ENCODE assay signal across 12 cellular contexts in the genomic region with DNA sequence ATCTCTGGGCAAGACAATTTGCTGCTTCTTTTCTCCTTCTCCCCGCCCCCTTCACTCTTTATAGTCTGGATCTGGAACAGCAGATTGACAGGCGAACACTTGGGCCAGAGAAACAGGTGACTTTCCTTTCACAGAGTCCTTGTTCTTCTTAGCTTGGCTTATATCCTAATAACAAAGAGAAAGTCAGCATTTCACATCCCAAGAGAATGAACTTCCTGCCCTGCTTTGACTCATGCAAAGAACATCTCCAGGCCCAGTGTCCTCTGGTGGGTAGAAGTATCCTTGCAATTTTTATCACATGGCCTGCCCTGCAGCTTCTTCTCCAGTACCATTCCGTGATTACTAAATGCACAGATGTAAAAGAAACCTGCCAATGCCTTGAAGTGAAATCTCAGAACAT.
A peak's percentile ranks its signal among the peaks of the same experiment; 100 is the strongest.
DNase-seq lines count a peak whose midpoint lies in the region; ATAC-seq and TF ChIP-seq lines count a peak whose summit lies in the region.
"Had no signal": no experiment of that assay in that cellular context is flagged by ENCODE, and none has a peak within 500 bp of the region (broad histone marks: within the 10 kb centered on the region; RNA-seq: fewer than 3 reads in every experiment).

No MANE protein-coding gene starts in this region.

- DNase-seq in IMR-90, result peak; percentile 19
- peak; percentile 80 for DNase-seq in MCF 10A (ENCODE audit: unreplicated experiment)
- DNase-seq in iris pigment epithelial cell (ENCODE audit: low read depth), result peak; percentile 82
- no peak for DNase-seq in upper lobe of right lung
- DNase-seq in activated naive CD4-positive, alpha-beta T cell treated with anti-CD3 and anti-CD28 coated beads, Interleukin-2, amount 10 ng/mL, durations not matched to agents 7 days and 5 days, result no peak
- no peak for DNase-seq in KG1 (lab: John Stamatoyannopoulos, UW)
- no peak for DNase-seq in NCI-H748 (lab: John Stamatoyannopoulos, UW; ENCODE audit: unreplicated experiment)
- DNase-seq: activated CD4-positive, alpha-beta T cell treated with anti-CD3 and anti-CD28 coated beads, Interleukin-2, amount 50 U/mL, for 1 hour; NCI-H2081 treated with DMSO at 0.1 percent for 48 hours; testis had no signal

- no peak overlapping the region for H3K56ac ChIP-seq in IMR-90 (ENCODE audit: extremely low read depth, insufficient read depth, low read length)

- no peaks in the 10 kb centered on the region for H3K36me3 Mint-ChIP-seq in MCF 10A (ENCODE audit: insufficient read depth, unreplicated experiment)
- no peaks in the 10 kb centered on the region for H3K36me3 Mint-ChIP-seq in activated naive CD4-positive, alpha-beta T cell treated with anti-CD3 and anti-CD28 coated beads, Interleukin-2, amount 10 ng/mL, durations not matched to agents 7 days and 5 days

- no peak overlapping the region for H2AK5ac ChIP-seq in IMR-90 (ENCODE audit: low read depth, low read length)

- no peak overlapping the region for H3K9ac ChIP-seq in IMR-90 (ENCODE audit: low read depth, low read length)

- H3K4ac ChIP-seq in IMR-90 (ENCODE audit: low read depth, low read length), result no peak overlapping the region

- H2AK9ac ChIP-seq in IMR-90 (replicated peaks; ENCODE audit: low read depth, low read length, poor library complexity), result no peak overlapping the region

- H3K9me3 ChIP-seq in IMR-90 (ENCODE audit: control insufficient read depth, insufficient read depth, low read length), result no peaks in the 10 kb centered on the region
- no peaks in the 10 kb centered on the region for H3K9me3 ChIP-seq in upper lobe of right lung
- H3K9me3 ChIP-seq: testis had no signal

- no peak overlapping the region for H3K4me3 ChIP-seq in IMR-90 (ENCODE audit: insufficient read depth, low read depth, low read length)
- no peak overlapping the region for H3K4me3 ChIP-seq in upper lobe of right lung
- H3K4me3 ChIP-seq: testis had no signal

- peak; percentile 21; the same call in 1 of the 2 replicates for ATAC-seq in IMR-90 (ENCODE audit: low read depth)
- no peak for ATAC-seq in upper lobe of right lung

- H2BK20ac ChIP-seq in IMR-90 (ENCODE audit: low read depth, low read length), result no peak overlapping the region

- H3K27me3 Mint-ChIP-seq in MCF 10A (ENCODE audit: insufficient read depth, unreplicated experiment), result no peaks in the 10 kb centered on the region
- H3K27me3 Mint-ChIP-seq in activated naive CD4-positive, alpha-beta T cell treated with anti-CD3 and anti-CD28 coated beads, Interleukin-2, amount 10 ng/mL, durations not matched to agents 7 days and 5 days, result no peaks in the 10 kb centered on the region
- H3K27me3 Mint-ChIP-seq: dendritic cell treated with granulocyte-macrophage colony-stimulating factor and Interleukin-4, amounts not matched to agents 40 ng/mL and 50 ng/mL, for 4 days; progenitor cell of endocrine pancreas had no signal

- no peak overlapping the region for H2AFZ ChIP-seq in IMR-90 (replicated peaks; ENCODE audit: low read length, poor library complexity)

- H3K23ac ChIP-seq in IMR-90 (ENCODE audit: low read depth, low read length), result no peak overlapping the region

- peaks cover 26% of the 10 kb centered on the region for H3K4me1 Mint-ChIP-seq in MCF 10A (ENCODE audit: insufficient read depth, unreplicated experiment)
- no peaks in the 10 kb centered on the region for H3K4me1 Mint-ChIP-seq in activated naive CD4-positive, alpha-beta T cell treated with anti-CD3 and anti-CD28 coated beads, Interleukin-2, amount 10 ng/mL, durations not matched to agents 7 days and 5 days

- POLR2A ChIA-PET in IMR-90 (lab: Charles Lee; ENCODE audit: unreplicated experiment), result no interaction called here
- POLR2A ChIA-PET in MCF 10A (lab: Yijun Ruan, JAX), result interaction anchor here (0.6 to 1.9 kb wide), 12 partner anchors 11 to 764 kb away, joined by 3 to 6 read pairs (median 3); a partner anchor contains a TSS

- H3K4me3 Mint-ChIP-seq in MCF 10A (ENCODE audit: unreplicated experiment), result peak overlapping the region; percentile 49
- H3K4me3 Mint-ChIP-seq in activated naive CD4-positive, alpha-beta T cell treated with anti-CD3 and anti-CD28 coated beads, Interleukin-2, amount 10 ng/mL, durations not matched to agents 7 days and 5 days, result no peak overlapping the region
- H3K4me3 Mint-ChIP-seq: dendritic cell treated with granulocyte-macrophage colony-stimulating factor and Interleukin-4, amounts not matched to agents 40 ng/mL and 50 ng/mL, for 4 days had no signal

- no peaks in the 10 kb centered on the region for H3K9me1 ChIP-seq in IMR-90 (ENCODE audit: insufficient read depth, low read length)

- H3K79me1 ChIP-seq in IMR-90 (ENCODE audit: low read depth in 1 of 2, low read length in 2 of 2), result no peaks in the 10 kb centered on the region

- no peak overlapping the region for H3K27ac ChIP-seq in IMR-90 (ENCODE audit: insufficient read depth, low read length)
- H3K27ac ChIP-seq in upper lobe of right lung, result no peak overlapping the region
- H3K27ac ChIP-seq: testis had no signal

- TF ChIP-seq POLR2A in IMR-90 (IDR thresholded peaks at IDR 0.05; ENCODE audit: low read depth, low read length), result no peak

- H4K91ac ChIP-seq in IMR-90 (ENCODE audit: insufficient read depth, low read depth, low read length), result no peak overlapping the region

- no CpG with 5 or more reads among the region's 3 CpGs for WGBS in IMR-90 (ENCODE audit: extremely low coverage in 2 of 2, insufficient read length in 1 of 2), 2 experiments

- H3K14ac ChIP-seq in IMR-90 (replicated peaks; ENCODE audit: low read depth, low read length), result no peak overlapping the region

- BruUV-seq in IMR-90 (replicated peaks; lab: Mats Ljungman, UMichigan), result no TSS peak
- BruUV-seq in MCF 10A (replicated peaks; lab: Mats Ljungman, UMichigan), result no TSS peak

- no peaks in the 10 kb centered on the region for H4K20me1 ChIP-seq in IMR-90 (ENCODE audit: insufficient read depth, low read length)

- no peak overlapping the region for H2BK120ac ChIP-seq in IMR-90 (ENCODE audit: low read depth, low read length)

- H2BK5ac ChIP-seq in IMR-90 (ENCODE audit: low read depth, low read length, poor library complexity, severe bottlenecking), result no peak overlapping the region

- CTCF ChIA-PET in IMR-90 (lab: Yijun Ruan, JAX) (no interaction called here), MCF 10A (lab: Yijun Ruan, JAX) (no interaction called here)
- CTCF ChIA-PET in activated naive CD4-positive, alpha-beta T cell treated with anti-CD3 and anti-CD28 coated beads, Interleukin-2, amount 10 ng/mL, durations not matched to agents 7 days and 5 days (lab: Charles Lee), result no interaction called here

- no peak overlapping the region for H3K4me2 ChIP-seq in IMR-90 (ENCODE audit: low read depth, low read length)

- dilution Hi-C loops in IMR-90 (cut with HindIII; ENCODE audit: low sequenced_read_pairs, unreplicated experiment), result no loop called here

- no peak overlapping the region for H4K5ac ChIP-seq in IMR-90 (ENCODE audit: low read depth, low read length)

- H4K8ac ChIP-seq in IMR-90 (ENCODE audit: low read depth in 2 of 2, low read length in 2 of 2), result no peak overlapping the region

- no peak for TF ChIP-seq RAD21 in IMR-90 (IDR thresholded peaks at IDR 0.05; ENCODE audit: low read length)

- H3K18ac ChIP-seq in IMR-90 (ENCODE audit: low read depth, low read length), result no peak overlapping the region

- no peaks in the 10 kb centered on the region for H3K36me3 ChIP-seq in IMR-90 (ENCODE audit: control insufficient read depth, insufficient read depth, low read length)
- no peaks in the 10 kb centered on the region for H3K36me3 ChIP-seq in upper lobe of right lung

- no peaks in the 10 kb centered on the region for H3K4me1 ChIP-seq in IMR-90 (ENCODE audit: control insufficient read depth, insufficient read depth, low read length)
- peaks cover 8% of the 10 kb centered on the region for H3K4me1 ChIP-seq in upper lobe of right lung
- H3K4me1 ChIP-seq: testis had no signal

- in situ Hi-C loops in IMR-90 (cut with MboI; ENCODE audit: low sequenced_read_pairs), result no loop called here

- peak overlapping the region; percentile 79 for H3K27ac Mint-ChIP-seq in MCF 10A (ENCODE audit: low read depth, unreplicated experiment)
- no peak overlapping the region for H3K27ac Mint-ChIP-seq in activated naive CD4-positive, alpha-beta T cell treated with anti-CD3 and anti-CD28 coated beads, Interleukin-2, amount 10 ng/mL, durations not matched to agents 7 days and 5 days
- H3K27ac Mint-ChIP-seq: dendritic cell treated with granulocyte-macrophage colony-stimulating factor and Interleukin-4, amounts not matched to agents 40 ng/mL and 50 ng/mL, for 4 days; progenitor cell of endocrine pancreas had no signal

- H3K27me3 ChIP-seq in IMR-90 (ENCODE audit: control insufficient read depth, insufficient read depth, low read length) (no peaks in the 10 kb centered on the region), upper lobe of right lung (no peaks in the 10 kb centered on the region)
- H3K27me3 ChIP-seq: testis had no signal

- TF ChIP-seq CTCF in IMR-90 (conservative IDR thresholded peaks at IDR 0.05; ENCODE audit: low read depth, low read length) (no peak), MCF 10A (IDR thresholded peaks at IDR 0.05; ENCODE audit: unreplicated experiment) (no peak), upper lobe of right lung (IDR thresholded peaks at IDR 0.05) (peak; percentile 11)

- H3K9me3 Mint-ChIP-seq in MCF 10A (ENCODE audit: unreplicated experiment), result no peaks in the 10 kb centered on the region
- H3K9me3 Mint-ChIP-seq in activated naive CD4-positive, alpha-beta T cell treated with anti-CD3 and anti-CD28 coated beads, Interleukin-2, amount 10 ng/mL, durations not matched to agents 7 days and 5 days, result no peaks in the 10 kb centered on the region

- intact Hi-C loops in IMR-90 (cut with micrococcal nuclease), result no loop called here
- intact Hi-C loops in MCF 10A (cut with micrococcal nuclease), result loop anchor here (5.0 to 10.0 kb wide), 2 partner anchors 180 to 763 kb away; a partner anchor contains a TSS
- intact Hi-C loops in upper lobe of right lung (cut with DNase I), result no loop called here

- no peak overlapping the region for H2BK15ac ChIP-seq in IMR-90 (ENCODE audit: low read depth, low read length)

TF ChIP-seq in IMR-90, 13 proteins besides CTCF, POLR2A, EP300 and RAD21 (continues in another document):
- TF ChIP-seq CEBPB (IDR thresholded peaks at IDR 0.05; ENCODE audit: low read depth, low read length) (no peak), RCOR1 (IDR thresholded peaks at IDR 0.05; ENCODE audit: insufficient replicate concordance, low read length) (no peak), CHD1 (IDR thresholded peaks at IDR 0.05; ENCODE audit: low read depth, low read length) (no peak), SMC3 (IDR thresholded peaks at IDR 0.05; ENCODE audit: low read depth, low read length) (no peak)
- TF ChIP-seq, protein P1, sequence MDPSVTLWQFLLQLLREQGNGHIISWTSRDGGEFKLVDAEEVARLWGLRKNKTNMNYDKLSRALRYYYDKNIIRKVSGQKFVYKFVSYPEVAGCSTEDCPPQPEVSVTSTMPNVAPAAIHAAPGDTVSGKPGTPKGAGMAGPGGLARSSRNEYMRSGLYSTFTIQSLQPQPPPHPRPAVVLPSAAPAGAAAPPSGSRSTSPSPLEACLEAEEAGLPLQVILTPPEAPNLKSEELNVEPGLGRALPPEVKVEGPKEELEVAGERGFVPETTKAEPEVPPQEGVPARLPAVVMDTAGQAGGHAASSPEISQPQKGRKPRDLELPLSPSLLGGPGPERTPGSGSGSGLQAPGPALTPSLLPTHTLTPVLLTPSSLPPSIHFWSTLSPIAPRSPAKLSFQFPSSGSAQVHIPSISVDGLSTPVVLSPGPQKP (IDR thresholded peaks at IDR 0.05; ENCODE audit: borderline replicate concordance, low read depth, low read length), result no peak

Comparison
In these comparisons a context has a peak if more than half of its experiments do, and no peak if none do; other contexts are left out.
1. DNase-seq: peak in IMR-90 (single experiment), MCF 10A (single experiment) and iris pigment epithelial cell (single experiment); none in upper lobe of right lung (single experiment), activated naive CD4-positive, alpha-beta T cell treated with anti-CD3 and anti-CD28 coated beads, Interleukin-2, amount 10 ng/mL, durations not matched to agents 7 days and 5 days (single experiment), KG1 (single experiment) and NCI-H748 (single experiment).